Comparison of ENCODE assay signal across 10 cellular contexts in the genomic region with DNA sequence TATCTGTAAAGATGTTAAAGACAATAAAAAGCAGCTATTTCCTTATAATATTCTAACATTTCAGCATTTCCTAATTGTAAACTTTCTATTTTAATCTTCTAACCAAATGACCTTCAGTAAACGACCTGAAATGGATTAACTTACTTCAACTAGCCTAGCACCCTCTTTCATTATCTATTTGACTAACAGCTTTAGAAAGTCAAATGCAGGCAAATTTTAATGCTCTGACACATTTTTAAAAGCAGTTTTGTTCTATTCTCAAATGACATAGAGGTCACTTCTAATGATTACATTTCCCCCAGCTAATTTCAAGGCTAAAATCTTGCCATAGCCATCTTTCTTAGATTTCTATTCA. TPM values are rescaled to one million over a fixed set of nuclear protein-coding genes. Genes with fewer than 3 reads are reported as not detected.
DNase-seq lines count a peak whose midpoint lies in the region; ATAC-seq lines count a peak whose summit lies in the region.
"Had no signal": no experiment of that assay in that cellular context is flagged by ENCODE, and none has a peak within 500 bp of the region (broad histone marks: within the 10 kb centered on the region; RNA-seq: fewer than 3 reads in every experiment).

No MANE protein-coding gene starts in this region.

- H3K4me1 Mint-ChIP-seq in stimulated activated memory B cell treated with anti-CD40 and anti-IgM and Interleukin-4, amounts not matched to agents 10 μg/mL and 1 μg/mL and 100 μg/mL, for 72 hours: peaks cover 13% of the 10 kb centered on the region

- H3K4me3 Mint-ChIP-seq in stimulated activated memory B cell treated with anti-CD40 and anti-IgM and Interleukin-4, amounts not matched to agents 10 μg/mL and 1 μg/mL and 100 μg/mL, for 72 hours: no peak overlapping the region

- H4K20me1 ChIP-seq in Karpas-422 (ENCODE audit: insufficient read depth, low read depth, low read length): no peaks in the 10 kb centered on the region

- H3K79me2 ChIP-seq in Karpas-422 (ENCODE audit: low read length): peaks cover 3% of the 10 kb centered on the region; the same call in 1 of the 2 replicates

- 0 out of 2 replicates have a peak, but pooled peaks cover 6% of the 10 kb centered on the region for H3K36me3 ChIP-seq in Karpas-422 (ENCODE audit: insufficient read depth, low read length)
- H3K36me3 ChIP-seq: thoracic aorta had no signal

- no peaks in the 10 kb centered on the region for H3K9me3 Mint-ChIP-seq in stimulated activated memory B cell treated with anti-CD40 and anti-IgM and Interleukin-4, amounts not matched to agents 10 μg/mL and 1 μg/mL and 100 μg/mL, for 72 hours

- peaks cover 14% of the 10 kb centered on the region for H3K4me1 ChIP-seq in Karpas-422 (ENCODE audit: low read length)

- peak; percentile 53 for ATAC-seq in GM19452 (IDR thresholded peaks at IDR 0.05; ENCODE audit: unreplicated experiment)
- peak; percentile 51 for ATAC-seq in HG02798 (IDR thresholded peaks at IDR 0.05; ENCODE audit: poor library complexity, unreplicated experiment)
- ATAC-seq in stimulated activated memory B cell treated with anti-CD40 and anti-IgM and Interleukin-4, amounts not matched to agents 10 μg/mL and 1 μg/mL and 100 μg/mL, for 72 hours: no peak

- no peak overlapping the region for H2AFZ ChIP-seq in Karpas-422 (ENCODE audit: low read length)

- no peaks in the 10 kb centered on the region for H3K9me2 ChIP-seq in Karpas-422 (replicated peaks; ENCODE audit: insufficient read depth, low read length)

- no peaks in the 10 kb centered on the region for H3K36me3 Mint-ChIP-seq in stimulated activated memory B cell treated with anti-CD40 and anti-IgM and Interleukin-4, amounts not matched to agents 10 μg/mL and 1 μg/mL and 100 μg/mL, for 72 hours

- H3K9ac ChIP-seq in Karpas-422 (ENCODE audit: low read length): no peak overlapping the region

- H3K27me3 ChIP-seq in Karpas-422 (ENCODE audit: low read length): no peaks in the 10 kb centered on the region

- H3K4me3 ChIP-seq in Karpas-422 (ENCODE audit: low read length): no peak overlapping the region
- H3K4me3 ChIP-seq: thoracic aorta had no signal

- H3K4me2 ChIP-seq in Karpas-422 (ENCODE audit: low read depth, low read length, poor library complexity, severe bottlenecking): peak overlapping the region; percentile 17

- no peaks in the 10 kb centered on the region for H3K9me3 ChIP-seq in Karpas-422 (ENCODE audit: low read length)
- H3K9me3 ChIP-seq: thoracic aorta had no signal

- no peaks in the 10 kb centered on the region for H3K27me3 Mint-ChIP-seq in stimulated activated memory B cell treated with anti-CD40 and anti-IgM and Interleukin-4, amounts not matched to agents 10 μg/mL and 1 μg/mL and 100 μg/mL, for 72 hours

- DNase-seq in Karpas-422 (no peak), cerebellar nuclear complex (lab: John Stamatoyannopoulos, UW) (no peak), NOMO-1 (lab: John Stamatoyannopoulos, UW; ENCODE audit: unreplicated experiment in 2 of 2) (no peak), NCI-H187 (lab: John Stamatoyannopoulos, UW) (no peak)
- DNase-seq: activated gamma-delta T cell treated with Interleukin-2 at 50 U/mL for 16 hours; stimulated activated CD4-positive, alpha-beta T cell treated with anti-CD3 and anti-CD28 coated beads, Interleukin-4, amount 100 ng/mL, for 1 hour had no signal

- peak overlapping the region; percentile 35 for H3K27ac Mint-ChIP-seq in stimulated activated memory B cell treated with anti-CD40 and anti-IgM and Interleukin-4, amounts not matched to agents 10 μg/mL and 1 μg/mL and 100 μg/mL, for 72 hours

- peak overlapping the region; percentile 39; the same call in 1 of the 2 replicates for H3K27ac ChIP-seq in Karpas-422 (ENCODE audit: low read length)
- H3K27ac ChIP-seq: thoracic aorta had no signal

RNA-seq across cellular contexts. Expression of a gene that starts 41.9 kb away (rescaled TPM):
- 12.1 and 24.0 TPM in 2 replicates for total RNA-seq in Karpas-422 (2014; rRNA removed; shearing (Covaris generic); ENCODE audit: low replicate concordance)
